Comparison of ENCODE assay signal across 14 cellular contexts in genomic region chr17:82845163-82845807, GRCh38. TPM values are rescaled to one million over a fixed set of nuclear protein-coding genes. Genes with fewer than 3 reads are reported as not detected.
DNase-seq lines count a peak whose midpoint lies in the region; ATAC-seq and TF ChIP-seq lines count a peak whose summit lies in the region.
"Had no signal": no experiment of that assay in that cellular context is flagged by ENCODE, and none has a peak within 500 bp of the region (broad histone marks: within the 10 kb centered on the region; RNA-seq: fewer than 3 reads in every experiment).

No MANE protein-coding gene starts in this region.

- no peak for TF ChIP-seq CTCF in cardiac fibroblast (IDR thresholded peaks at IDR 0.05; ENCODE audit: low read depth, low read length)

- peak; percentile 67 for ATAC-seq in Right ventricle myocardium superior (ENCODE audit: poor library complexity)
- no peak for ATAC-seq in HG03469 (IDR thresholded peaks at IDR 0.05; ENCODE audit: unreplicated experiment)

- peak overlapping the region in 1 of 5 donors; percentile 72 for H3K9ac ChIP-seq in subcutaneous abdominal adipose tissue (ENCODE audit: low read length in 5 of 5)

- H3K27me3 ChIP-seq in muscle layer of duodenum (ENCODE audit: low read depth, low read length) (no peaks in the 10 kb centered on the region), subcutaneous abdominal adipose tissue (ENCODE audit: control insufficient read depth in 5 of 5, insufficient read depth in 4 of 5, low read length in 5 of 5) (no peaks in the 10 kb centered on the region)

- H3K9me3 ChIP-seq in muscle layer of duodenum (ENCODE audit: control insufficient read depth in 1 of 2, low read length in 2 of 2) (no peaks in the 10 kb centered on the region), subcutaneous abdominal adipose tissue (ENCODE audit: control insufficient read depth in 5 of 5, low read length in 5 of 5) (no peaks in the 10 kb centered on the region)

- H3K4me1 ChIP-seq in muscle layer of duodenum (ENCODE audit: control insufficient read depth in 1 of 2, insufficient read depth in 2 of 2, low read length in 2 of 2) (no peaks in the 10 kb centered on the region), subcutaneous abdominal adipose tissue (ENCODE audit: control insufficient read depth in 5 of 5, insufficient read depth in 5 of 5, low read length in 5 of 5) (peaks cover 0 to 53% (median 0%) of the 10 kb centered on the region in 5 donors)

- H3K27ac ChIP-seq in muscle layer of duodenum (ENCODE audit: low read length) (peak overlapping the region; percentile 45), subcutaneous abdominal adipose tissue (ENCODE audit: low read depth, low read length) (peak overlapping the region; percentile 72)

- intact Hi-C loops in Right ventricle myocardium superior (cut with DNase I) = no loop called here

- H3K4me3 ChIP-seq in cardiac fibroblast (replicated peaks in 1 of 2; ENCODE audit: low read depth in 2 of 2, low read length in 2 of 2) (peak overlapping the region; percentile 18 to 23), muscle layer of duodenum (ENCODE audit: low read depth in 1 of 2, low read length in 2 of 2) (peak overlapping the region; percentile 16 to 38), subcutaneous abdominal adipose tissue (ENCODE audit: low read depth in 1 of 5, low read length in 5 of 5) (peak overlapping the region in 4 of 5 donors; percentile 24 to 61 (median 56))

- DNase-seq in cardiac fibroblast (ENCODE audit: low read depth in 2 of 2) (peak in 1 of 2 donors; percentile 54), Right ventricle myocardium superior (peak; percentile 77)
- DNase-seq in stimulated activated CD4-positive, alpha-beta T cell treated with anti-CD3 and anti-CD28 coated beads, Interleukin-4, amount 100 ng/mL, for 4 hours = no peak
- no peak for DNase-seq in activated CD4-positive, alpha-beta T cell treated with anti-CD3 and anti-CD28 coated beads, Interleukin-2, amount 50 U/mL, for 4 hours
- DNase-seq: activated CD4-positive, alpha-beta T cell treated with anti-CD3 and anti-CD28 coated beads for 48 hours; CD4-positive, CD25-positive, alpha-beta regulatory T cell; NCI-H2171 treated with DMSO at 0.1 percent for 48 hours; small intestine; T-helper 1 cell had no signal

- H3K36me3 ChIP-seq in muscle layer of duodenum (ENCODE audit: control insufficient read depth in 1 of 2, insufficient read depth in 2 of 2, low read length in 2 of 2) = peaks cover 0 to 8% of the 10 kb centered on the region in 2 donors
- peaks cover 0 to 15% (median 0%) of the 10 kb centered on the region in 5 donors for H3K36me3 ChIP-seq in subcutaneous abdominal adipose tissue (ENCODE audit: control insufficient read depth in 5 of 5, insufficient read depth in 5 of 5, low read length in 5 of 5)

RNA-seq across cellular contexts. Expression of gene ZNF750, which starts 5.5 kb away (rescaled TPM):
- total RNA-seq in Right ventricle myocardium superior = 0.13 TPM
- total RNA-seq: activated T-helper 2 cell treated with anti-CD3 and anti-CD28 coated beads, Interferon-gamma antibody, Interleukin-2, Interleukin-4, amounts not matched to agents 10 μg/mL and 5 μg/mL and 100 μg/mL, durations not matched to agents 14 hours and 24 hours and 36 hours; CD4-positive, CD25-positive, alpha-beta regulatory T cell; temporal lobe had no signal
